In the genomic region with DNA sequence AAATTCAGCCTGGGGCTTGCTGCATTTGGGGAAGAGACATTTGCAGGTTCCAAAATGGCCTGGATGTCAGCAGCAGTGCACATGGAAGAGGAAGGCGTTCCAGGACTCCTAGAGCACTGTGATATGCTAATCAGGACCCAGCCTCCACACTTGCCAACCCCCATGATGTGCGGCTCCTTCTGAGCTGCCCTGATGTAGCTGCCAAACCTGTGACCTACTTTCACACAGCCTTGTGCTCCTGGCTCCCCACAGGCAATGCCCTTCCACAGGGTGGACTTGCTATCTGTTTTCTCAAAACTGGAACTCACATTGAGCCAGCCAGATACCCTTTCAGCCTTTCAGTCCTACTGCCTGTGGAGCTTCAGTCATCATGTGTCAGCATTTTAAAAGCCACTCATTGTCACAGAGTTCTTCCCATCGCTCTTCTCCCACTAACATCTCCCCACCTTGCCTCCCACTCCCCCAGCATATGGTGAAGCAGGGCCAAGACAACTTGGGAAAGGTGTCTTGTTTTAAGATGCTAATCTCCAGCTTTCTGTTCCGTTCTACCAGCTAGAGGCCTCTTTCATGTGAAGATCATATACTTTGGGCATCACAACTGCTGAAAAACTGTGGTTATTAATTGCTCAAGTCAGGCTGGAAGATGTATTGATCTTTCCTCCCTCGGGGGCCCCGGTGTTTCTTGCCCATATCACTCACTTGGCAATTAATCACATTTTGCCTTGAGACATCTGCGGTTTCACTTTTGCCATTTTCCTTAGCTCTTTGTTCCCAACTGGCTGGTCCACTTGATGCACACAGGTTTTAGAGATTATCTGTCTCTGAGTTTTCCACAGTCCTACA, we compare ENCODE assay signal across 16 cellular contexts.
DNase-seq lines count a peak whose midpoint lies in the region; ATAC-seq and TF ChIP-seq lines count a peak whose summit lies in the region.
"Had no signal": no experiment of that assay in that cellular context is flagged by ENCODE, and none has a peak within 500 bp of the region (broad histone marks: within the 10 kb centered on the region; RNA-seq: fewer than 3 reads in every experiment).

No MANE protein-coding gene starts in this region.

- H3K36me3 ChIP-seq in endodermal cell (ENCODE audit: control insufficient read depth, insufficient read depth, low read length) = no peaks in the 10 kb centered on the region
- H3K36me3 ChIP-seq in mesendoderm (ENCODE audit: control insufficient read depth, insufficient read depth, low read length) = no peaks in the 10 kb centered on the region
- H3K36me3 ChIP-seq in upper lobe of right lung = no peaks in the 10 kb centered on the region
- no peaks in the 10 kb centered on the region for H3K36me3 ChIP-seq in left lung
- no peaks in the 10 kb centered on the region for H3K36me3 ChIP-seq in Peyer's patch

- H3K79me1 ChIP-seq in mesendoderm (ENCODE audit: low read length) = no peaks in the 10 kb centered on the region

- H3K4me2 ChIP-seq in mesendoderm (ENCODE audit: low read length) = no peak overlapping the region
- H3K4me2 ChIP-seq: BLaER1 had no signal

- H3K23ac ChIP-seq in mesendoderm (ENCODE audit: low read length) = no peak overlapping the region

- H2BK120ac ChIP-seq in mesendoderm (ENCODE audit: low read depth, low read length) = no peak overlapping the region

- H3K4me1 ChIP-seq in endodermal cell (ENCODE audit: control insufficient read depth, insufficient read depth, low read length) (no peaks in the 10 kb centered on the region), mesendoderm (ENCODE audit: control insufficient read depth, low read depth, low read length) (peaks cover 9% of the 10 kb centered on the region), upper lobe of right lung (no peaks in the 10 kb centered on the region), left lung (no peaks in the 10 kb centered on the region), Peyer's patch (no peaks in the 10 kb centered on the region)
- H3K4me1 ChIP-seq: BLaER1 had no signal

- H2BK15ac ChIP-seq in mesendoderm (replicated peaks; ENCODE audit: low read depth) = no peak overlapping the region

- H3K9me3 Mint-ChIP-seq in endodermal cell = no peaks in the 10 kb centered on the region
- H3K9me3 Mint-ChIP-seq: activated CD4-positive, alpha-beta T cell treated with anti-CD3 and anti-CD28 coated beads, Interleukin-2, amount 10 ng/mL, durations not matched to agents 7 days and 5 days had no signal

- H3K27me3 ChIP-seq in endodermal cell (ENCODE audit: control insufficient read depth, insufficient read depth, low read length, poor library complexity, severe bottlenecking) = no peaks in the 10 kb centered on the region
- no peaks in the 10 kb centered on the region for H3K27me3 ChIP-seq in mesendoderm (ENCODE audit: insufficient read depth, low read length, poor library complexity)
- no peaks in the 10 kb centered on the region for H3K27me3 ChIP-seq in upper lobe of right lung
- H3K27me3 ChIP-seq in left lung = no peaks in the 10 kb centered on the region
- no peaks in the 10 kb centered on the region for H3K27me3 ChIP-seq in Peyer's patch
- H3K27me3 ChIP-seq: BLaER1 had no signal

- no peaks in the 10 kb centered on the region for H3K79me2 ChIP-seq in mesendoderm (ENCODE audit: control insufficient read depth, insufficient read depth, low read length)

- H3K4ac ChIP-seq in mesendoderm (ENCODE audit: low read depth, low read length) = no peak overlapping the region

- H4K8ac ChIP-seq in mesendoderm (ENCODE audit: low read depth, low read length) = no peak overlapping the region

- no peak overlapping the region for H4K5ac ChIP-seq in mesendoderm (ENCODE audit: low read length)

- TF ChIP-seq POLR2A in Peyer's patch (IDR thresholded peaks at IDR 0.05) = no peak

- peaks cover 13% of the 10 kb centered on the region for H3K4me1 Mint-ChIP-seq in endodermal cell
- H3K4me1 Mint-ChIP-seq: activated CD4-positive, alpha-beta T cell treated with anti-CD3 and anti-CD28 coated beads, Interleukin-2, amount 10 ng/mL, durations not matched to agents 7 days and 5 days had no signal

- intact Hi-C loops in upper lobe of right lung (cut with DNase I) (no loop called here), left lung (cut with DNase I) (no loop called here)

- H3K36me3 Mint-ChIP-seq in endodermal cell (ENCODE audit: low read depth) = no peaks in the 10 kb centered on the region

- ATAC-seq in upper lobe of right lung = peak; percentile 36
- ATAC-seq in left lung = no peak
- no peak for ATAC-seq in GM19324 (IDR thresholded peaks at IDR 0.05; ENCODE audit: low FRiP score, unreplicated experiment)
- ATAC-seq: mucosa of descending colon had no signal

- H3K4me3 ChIP-seq in endodermal cell (ENCODE audit: low read length) (no peak overlapping the region), mesendoderm (ENCODE audit: low read length) (no peak overlapping the region), upper lobe of right lung (no peak overlapping the region), left lung (no peak overlapping the region), Peyer's patch (no peak overlapping the region)
- H3K4me3 ChIP-seq: BLaER1, mucosa of descending colon had no signal

- no peaks in the 10 kb centered on the region for H3K27me3 Mint-ChIP-seq in endodermal cell (ENCODE audit: insufficient read depth)
- H3K27me3 Mint-ChIP-seq: activated CD4-positive, alpha-beta T cell treated with anti-CD3 and anti-CD28 coated beads, Interleukin-2, amount 10 ng/mL, durations not matched to agents 7 days and 5 days had no signal

- no peak for TF ChIP-seq CTCF in endodermal cell (conservative IDR thresholded peaks at IDR 0.05)
- no peak for TF ChIP-seq CTCF in upper lobe of right lung (IDR thresholded peaks at IDR 0.05)
- no peak for TF ChIP-seq CTCF in left lung (IDR thresholded peaks at IDR 0.05)
- TF ChIP-seq CTCF in Peyer's patch (IDR thresholded peaks at IDR 0.05) = no peak

- no peak overlapping the region for H3K18ac ChIP-seq in mesendoderm (ENCODE audit: low read length)

- H3K56ac ChIP-seq in mesendoderm (ENCODE audit: low read length) = no peak overlapping the region

- 84 to 91% methylated on average over 5 to 7 of the region's 7 CpGs for WGBS in endodermal cell (ENCODE audit: insufficient coverage in 1 of 2, insufficient read length in 1 of 2), 2 experiments
- no CpG with 5 or more reads among the region's 7 CpGs for WGBS in mesendoderm (ENCODE audit: extremely low coverage, insufficient coverage, low lambda C conversion rate)

- H2BK5ac ChIP-seq in mesendoderm (ENCODE audit: low read length) = no peak overlapping the region

- H3K27ac Mint-ChIP-seq in endodermal cell = no peak overlapping the region
- H3K27ac Mint-ChIP-seq: activated CD4-positive, alpha-beta T cell treated with anti-CD3 and anti-CD28 coated beads, Interleukin-2, amount 10 ng/mL, durations not matched to agents 7 days and 5 days had no signal

- no peaks in the 10 kb centered on the region for H3K9me3 ChIP-seq in endodermal cell (ENCODE audit: control insufficient read depth, low read length)
- no peaks in the 10 kb centered on the region for H3K9me3 ChIP-seq in upper lobe of right lung
- H3K9me3 ChIP-seq in left lung = no peaks in the 10 kb centered on the region
- H3K9me3 ChIP-seq in Peyer's patch = no peaks in the 10 kb centered on the region
- H3K9me3 ChIP-seq: BLaER1, mucosa of descending colon had no signal

- H2AK5ac ChIP-seq in mesendoderm (ENCODE audit: low read length) = no peak overlapping the region

- no peak overlapping the region for H3K9ac ChIP-seq in endodermal cell (ENCODE audit: extremely low read depth, low read length, poor library complexity, severe bottlenecking)
- H3K9ac ChIP-seq in mesendoderm (ENCODE audit: low read length) = no peak overlapping the region
- H3K9ac ChIP-seq: BLaER1 had no signal

- no peak overlapping the region for H3K4me3 Mint-ChIP-seq in endodermal cell
- H3K4me3 Mint-ChIP-seq: activated CD4-positive, alpha-beta T cell treated with anti-CD3 and anti-CD28 coated beads, Interleukin-2, amount 10 ng/mL, durations not matched to agents 7 days and 5 days had no signal

- DNase-seq in DMS 273 (lab: John Stamatoyannopoulos, UW; ENCODE audit: unreplicated experiment) (peak; percentile 45), DMS 273 treated with DMSO at 0.1 percent for 48 hours (lab: John Stamatoyannopoulos, UW) (no peak), endodermal cell (no peak), mesendoderm (peak; percentile 4), upper lobe of right lung (no peak), left lung (no peak), Peyer's patch (no peak)
- DNase-seq: 8988T; activated CD4-positive, alpha-beta T cell treated with anti-CD3 and anti-CD28 coated beads, Interleukin-2, amount 10 ng/mL, durations not matched to agents 7 days and 5 days; kidney; mucosa of descending colon; NCI-H1417 treated with DMSO at 0.1 percent for 48 hours; NCI-H226; SW 1271 had no signal

- H3K27ac ChIP-seq in endodermal cell (ENCODE audit: low read depth, low read length) = peak overlapping the region; percentile 2
- no peak overlapping the region for H3K27ac ChIP-seq in mesendoderm (ENCODE audit: low read depth, low read length)
- no peak overlapping the region for H3K27ac ChIP-seq in upper lobe of right lung
- no peak overlapping the region for H3K27ac ChIP-seq in left lung
- H3K27ac ChIP-seq in Peyer's patch = no peak overlapping the region
- H3K27ac ChIP-seq: BLaER1 had no signal

Comparison
In these comparisons a context has a peak if more than half of its experiments do, and no peak if none do; other contexts are left out.
1. DNase-seq: peak in DMS 273 (single experiment) and mesendoderm (single experiment); none in DMS 273 treated with DMSO at 0.1 percent for 48 hours (single experiment), endodermal cell (single experiment), upper lobe of right lung (single experiment), left lung (0 of 2) and Peyer's patch (0 of 3).